Comparison of ENCODE assay signal across 8 cellular contexts in the genomic region with DNA sequence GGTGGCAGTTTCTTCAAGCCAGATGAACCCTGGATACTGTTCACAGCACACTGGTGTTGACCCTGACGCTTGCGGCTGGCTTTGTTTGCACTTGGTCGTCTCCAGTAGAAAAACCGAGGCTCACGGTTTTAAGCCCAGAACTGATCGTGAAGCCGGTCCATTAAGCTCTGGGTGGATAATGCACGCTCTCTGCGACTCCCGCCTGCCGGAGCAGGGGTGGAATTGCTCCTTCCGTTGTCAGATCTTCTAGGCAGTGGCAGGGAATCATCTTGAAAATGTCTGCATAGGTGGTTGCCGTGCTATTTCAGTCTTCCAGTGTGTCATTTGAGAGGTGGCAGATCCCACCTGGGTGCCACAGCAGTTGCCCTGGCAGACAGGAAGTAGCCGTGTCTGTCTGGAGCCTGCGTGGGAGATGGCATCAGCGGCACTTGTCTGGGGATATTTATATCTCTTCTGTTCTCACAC. TPM values are rescaled to one million over a fixed set of nuclear protein-coding genes. Genes with fewer than 3 reads are reported as not detected.
DNase-seq lines count a peak whose midpoint lies in the region; ATAC-seq, FAIRE-seq and TF ChIP-seq lines count a peak whose summit lies in the region.

No MANE protein-coding gene starts in this region.

- POLR2A ChIA-PET in activated CD4-positive, alpha-beta memory T cell treated with anti-CD3 and anti-CD28 coated beads for 36 hours (lab: Charles Lee): no interaction called here

- peaks cover 32% of the 10 kb centered on the region for H3K4me1 Mint-ChIP-seq in activated CD4-positive, alpha-beta memory T cell treated with anti-CD3 and anti-CD28 coated beads for 36 hours (ENCODE audit: low read depth)
- H3K4me1 Mint-ChIP-seq in endothelial cell (ENCODE audit: unreplicated experiment) (peaks cover 31% of the 10 kb centered on the region), nephron (peaks cover 64% of the 10 kb centered on the region)

- DNase-seq in Kasumi-1 (lab: John Stamatoyannopoulos, UW): peak; percentile 12 to 27
- DNase-seq in activated CD4-positive, alpha-beta memory T cell treated with anti-CD3 and anti-CD28 coated beads for 36 hours: peak; percentile 68
- DNase-seq in endothelial cell (ENCODE audit: low spot score): no peak
- no peak for DNase-seq in GM12891 (ENCODE audit: insufficient read length, low spot score)
- DNase-seq in omental fat pad (ENCODE audit: low spot score): no peak

- no peak for FAIRE-seq in GM12891 (lab: Jason Lieb, UNC)

- ATAC-seq in HG03571 (IDR thresholded peaks at IDR 0.05; ENCODE audit: unreplicated experiment): no peak
- ATAC-seq in HG03354 (IDR thresholded peaks at IDR 0.05; ENCODE audit: poor library complexity, severe bottlenecking, unreplicated experiment): no peak
- ATAC-seq in omental fat pad (ENCODE audit: low FRiP score): no peak

- CTCF ChIA-PET in activated CD4-positive, alpha-beta memory T cell treated with anti-CD3 and anti-CD28 coated beads for 36 hours (lab: Charles Lee): no interaction called here

- TF ChIP-seq CTCF in endothelial cell (IDR thresholded peaks at IDR 0.05; ENCODE audit: unreplicated experiment) (no peak), nephron (IDR thresholded peaks at IDR 0.05; ENCODE audit: unreplicated experiment in 3 of 3) (peak; percentile 28 to 46 (median 45)), omental fat pad (IDR thresholded peaks at IDR 0.05) (peak in 1 of 3 donors; percentile 22)

- peaks cover 12% of the 10 kb centered on the region for H3K36me3 Mint-ChIP-seq in activated CD4-positive, alpha-beta memory T cell treated with anti-CD3 and anti-CD28 coated beads for 36 hours
- H3K36me3 Mint-ChIP-seq in endothelial cell (ENCODE audit: low read depth, unreplicated experiment): peaks cover 41% of the 10 kb centered on the region
- peaks cover 23% of the 10 kb centered on the region for H3K36me3 Mint-ChIP-seq in nephron (ENCODE audit: low read depth)

- intact Hi-C loops in activated CD4-positive, alpha-beta memory T cell treated with anti-CD3 and anti-CD28 coated beads for 36 hours (cut with micrococcal nuclease): loop anchor here (1.0 kb wide), 1 partner anchor 55 kb away; no protein-coding TSS in a partner anchor

- no peaks in the 10 kb centered on the region for H3K27me3 Mint-ChIP-seq in activated CD4-positive, alpha-beta memory T cell treated with anti-CD3 and anti-CD28 coated beads for 36 hours
- H3K27me3 Mint-ChIP-seq in endothelial cell (ENCODE audit: unreplicated experiment) (peaks cover 10% of the 10 kb centered on the region), nephron (ENCODE audit: low read depth) (no peaks in the 10 kb centered on the region)

- no peak for TF ChIP-seq POLR2A in GM12891 (IDR thresholded peaks at IDR 0.05; ENCODE audit: low read depth, low read length)

- H3K27ac Mint-ChIP-seq in activated CD4-positive, alpha-beta memory T cell treated with anti-CD3 and anti-CD28 coated beads for 36 hours: peak overlapping the region; percentile 75
- peak overlapping the region; percentile 83 for H3K27ac Mint-ChIP-seq in endothelial cell (ENCODE audit: unreplicated experiment)
- H3K27ac Mint-ChIP-seq in nephron: peak overlapping the region; percentile 94 to 96 (median 95)

- no peaks in the 10 kb centered on the region for H3K9me3 Mint-ChIP-seq in activated CD4-positive, alpha-beta memory T cell treated with anti-CD3 and anti-CD28 coated beads for 36 hours
- H3K9me3 Mint-ChIP-seq in endothelial cell (ENCODE audit: unreplicated experiment) (no peaks in the 10 kb centered on the region), nephron (no peaks in the 10 kb centered on the region)

- peak overlapping the region; percentile 40 for H3K4me3 Mint-ChIP-seq in activated CD4-positive, alpha-beta memory T cell treated with anti-CD3 and anti-CD28 coated beads for 36 hours
- H3K4me3 Mint-ChIP-seq in endothelial cell (ENCODE audit: unreplicated experiment): no peak overlapping the region
- H3K4me3 Mint-ChIP-seq in nephron: peak overlapping the region; percentile 59 to 75 (median 60)

TF ChIP-seq in GM12891, 5 proteins besides CTCF, POLR2A, EP300 and RAD21:
- no peak for TF ChIP-seq POU2F2 (IDR thresholded peaks at IDR 0.05; ENCODE audit: low read depth, low read length)
- TF ChIP-seq SPI1 (IDR thresholded peaks at IDR 0.05; ENCODE audit: low read depth, low read length): no peak
- no peak for TF ChIP-seq PAX5 (IDR thresholded peaks at IDR 0.05; ENCODE audit: insufficient read depth, low read length, severe bottlenecking)
- no peak for TF ChIP-seq TAF1 (IDR thresholded peaks at IDR 0.05; ENCODE audit: low read depth, low read length)
- no peak for TF ChIP-seq POLR2AphosphoS5 (IDR thresholded peaks at IDR 0.05; ENCODE audit: low read depth, low read length)

RNA-seq across cellular contexts. Expression of a gene that starts 35.9 kb away (rescaled TPM):
- 10 to 100 TPM; 21.6 to 24.1 TPM for total RNA-seq in activated CD4-positive, alpha-beta memory T cell treated with anti-CD3 and anti-CD28 coated beads for 36 hours
- total RNA-seq in endothelial cell (ENCODE audit: unreplicated experiment) (88.6 TPM), omental fat pad (10 to 100 TPM; 14.8 to 36.9 (median 28.1) TPM)
- polyA plus RNA-seq in GM12891 (2012; ENCODE audit: low read depth, missing spikeins): 20.7 TPM

RNA-seq across cellular contexts. Expression of a gene that starts 57.5 kb away (rescaled TPM):
- total RNA-seq in activated CD4-positive, alpha-beta memory T cell treated with anti-CD3 and anti-CD28 coated beads for 36 hours: 10 to 100 TPM; 25.9 to 26.6 TPM
- total RNA-seq in endothelial cell (ENCODE audit: unreplicated experiment): 73.8 TPM
- polyA plus RNA-seq in GM12891 (2012; ENCODE audit: low read depth, missing spikeins): 5.0 TPM
- 10 to 100 TPM; 10.8 to 35.0 (median 20.4) TPM for total RNA-seq in omental fat pad

Comparison
In these comparisons a context has a peak if more than half of its experiments do, and no peak if none do; other contexts are left out.
1. DNase-seq: peak in Kasumi-1 (2 of 2) and activated CD4-positive, alpha-beta memory T cell treated with anti-CD3 and anti-CD28 coated beads for 36 hours (single experiment); none in endothelial cell (single experiment), GM12891 (single experiment) and omental fat pad (single experiment).
2. Peak in every context shown above with its lines, with median percentiles within 50 percentile points of each other: H3K27ac Mint-ChIP-seq.